In the genomic region with DNA sequence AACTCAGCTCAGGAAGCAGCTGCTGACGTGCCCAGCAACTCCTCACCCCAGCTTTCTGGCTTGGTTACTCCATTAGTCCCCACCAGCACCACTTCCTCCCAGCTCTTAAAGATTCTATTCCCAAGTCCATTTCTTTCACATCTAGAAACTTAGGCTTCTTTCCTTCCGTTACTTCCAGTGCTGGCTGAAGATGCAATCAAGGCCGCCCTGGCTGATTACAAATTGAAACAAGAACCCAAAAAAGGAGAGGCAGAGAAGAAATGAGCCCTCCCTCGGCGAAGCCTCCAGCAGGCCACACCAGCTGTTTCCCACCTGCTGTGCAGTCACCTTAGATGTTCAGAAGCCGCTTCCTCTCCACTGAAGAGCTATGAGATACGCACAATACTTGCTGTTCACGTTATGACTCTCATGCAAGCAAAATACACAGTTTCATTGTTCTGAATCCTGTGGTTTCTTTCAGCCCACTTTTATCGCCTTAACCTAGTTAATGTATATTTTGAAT, we compare ENCODE assay signal across 8 cellular contexts. TPM values are rescaled to one million over a fixed set of nuclear protein-coding genes. Genes with fewer than 3 reads are reported as not detected.
DNase-seq lines count a peak whose midpoint lies in the region; ATAC-seq and TF ChIP-seq lines count a peak whose summit lies in the region.

No MANE protein-coding gene starts in this region.

- no peak overlapping the region for H3K4me3 ChIP-seq in right atrium auricular region

- peak; percentile 76 for ATAC-seq in GM18502 (IDR thresholded peaks at IDR 0.05; ENCODE audit: poor library complexity, unreplicated experiment)
- peak; percentile 60 for ATAC-seq in HG02763 (IDR thresholded peaks at IDR 0.05; ENCODE audit: unreplicated experiment)
- ATAC-seq in activated naive CD4-positive, alpha-beta T cell treated with anti-CD3 and anti-CD28 coated beads, Interleukin-2, amount 50 U/mL, for 72 hours, result peak; percentile 90 to 94
- no peak for ATAC-seq in Right ventricle myocardium inferior

- H3K36me3 Mint-ChIP-seq in activated naive CD4-positive, alpha-beta T cell treated with anti-CD3 and anti-CD28 coated beads, Interleukin-2, amount 50 U/mL, for 72 hours, result peaks cover 27 to 35% of the 10 kb centered on the region in 2 donors

- no peaks in the 10 kb centered on the region for H3K27me3 ChIP-seq in right atrium auricular region

- peak overlapping the region; percentile 90 to 95 for H3K27ac Mint-ChIP-seq in activated naive CD4-positive, alpha-beta T cell treated with anti-CD3 and anti-CD28 coated beads, Interleukin-2, amount 50 U/mL, for 72 hours

- peaks cover 58% of the 10 kb centered on the region for H3K36me3 ChIP-seq in right atrium auricular region

- intact Hi-C loops in Right ventricle myocardium inferior (cut with DNase I), result no loop called here

- TF ChIP-seq CTCF in right atrium auricular region (IDR thresholded peaks at IDR 0.05), result no peak

- H3K9me3 Mint-ChIP-seq in activated naive CD4-positive, alpha-beta T cell treated with anti-CD3 and anti-CD28 coated beads, Interleukin-2, amount 50 U/mL, for 72 hours, result no peaks in the 10 kb centered on the region

- peak overlapping the region in 1 of 2 donors; percentile 13 for H3K27ac ChIP-seq in right atrium auricular region

- no peaks in the 10 kb centered on the region for H3K9me3 ChIP-seq in right atrium auricular region

- peaks cover 0 to 25% of the 10 kb centered on the region in 2 donors for H3K4me1 ChIP-seq in right atrium auricular region

- DNase-seq in NCI-H510A (lab: John Stamatoyannopoulos, UW) (peak; percentile 58), right atrium auricular region (ENCODE audit: low spot score) (no peak), NCI-H1048 (lab: John Stamatoyannopoulos, UW) (no peak), Right ventricle myocardium inferior (ENCODE audit: missing footprints) (no peak)
- peak; percentile 68 to 74 for DNase-seq in activated naive CD4-positive, alpha-beta T cell treated with anti-CD3 and anti-CD28 coated beads, Interleukin-2, amount 50 U/mL, for 72 hours (ENCODE audit: low spot score in 2 of 2)
- DNase-seq in stimulated activated CD4-positive, alpha-beta T cell treated with anti-CD3 and anti-CD28 coated beads, Interleukin-4, amount 100 ng/mL, for 24 hours, result peak; percentile 77

RNA-seq across cellular contexts. Expression of gene ISCU, which starts 6.3 kb away (rescaled TPM):
- 100 to 1,000 TPM in 1 of 2 donors, 10 to 100 TPM in 1; 53.6 to 158 TPM for total RNA-seq in activated naive CD4-positive, alpha-beta T cell treated with anti-CD3 and anti-CD28 coated beads, Interleukin-2, amount 50 U/mL, for 72 hours
- total RNA-seq in right atrium auricular region (100 to 1,000 TPM; 421 to 433 TPM), Right ventricle myocardium inferior (444 TPM)

RNA-seq across cellular contexts. Expression of gene SART3, which starts 7.7 kb away (rescaled TPM):
- total RNA-seq in activated naive CD4-positive, alpha-beta T cell treated with anti-CD3 and anti-CD28 coated beads, Interleukin-2, amount 50 U/mL, for 72 hours, result 100 to 1,000 TPM in 1 of 2 donors, 10 to 100 TPM in 1; 89.0 to 105 TPM
- total RNA-seq in right atrium auricular region (10 to 100 TPM; 33.4 to 44.4 TPM), Right ventricle myocardium inferior (21.7 TPM)

RNA-seq across cellular contexts. Expression of gene TMEM119, which starts 29.2 kb away (rescaled TPM):
- under 1 TPM in 1 of 2 donors, not detected in 1; 0.09 TPM for total RNA-seq in activated naive CD4-positive, alpha-beta T cell treated with anti-CD3 and anti-CD28 coated beads, Interleukin-2, amount 50 U/mL, for 72 hours
- total RNA-seq in right atrium auricular region (1 to 10 TPM; 1.8 to 5.5 TPM), Right ventricle myocardium inferior (1.3 TPM)

RNA-seq across cellular contexts. Expression of gene FICD, which starts 53.6 kb away (rescaled TPM):
- 1 to 10 TPM; 2.3 to 8.4 TPM for total RNA-seq in activated naive CD4-positive, alpha-beta T cell treated with anti-CD3 and anti-CD28 coated beads, Interleukin-2, amount 50 U/mL, for 72 hours
- 1 to 10 TPM; 2.6 to 7.5 TPM for total RNA-seq in right atrium auricular region
- 2.9 TPM for total RNA-seq in Right ventricle myocardium inferior

Comparison
In these comparisons a context has a peak if more than half of its experiments do, and no peak if none do; other contexts are left out.
1. DNase-seq: peak in NCI-H510A (single experiment), activated naive CD4-positive, alpha-beta T cell treated with anti-CD3 and anti-CD28 coated beads, Interleukin-2, amount 50 U/mL, for 72 hours (2 of 2) and stimulated activated CD4-positive, alpha-beta T cell treated with anti-CD3 and anti-CD28 coated beads, Interleukin-4, amount 100 ng/mL, for 24 hours (single experiment); none in right atrium auricular region (single experiment), NCI-H1048 (single experiment) and Right ventricle myocardium inferior (single experiment).